Comparison of ENCODE assay signal across 1 cellular context in the genomic region with DNA sequence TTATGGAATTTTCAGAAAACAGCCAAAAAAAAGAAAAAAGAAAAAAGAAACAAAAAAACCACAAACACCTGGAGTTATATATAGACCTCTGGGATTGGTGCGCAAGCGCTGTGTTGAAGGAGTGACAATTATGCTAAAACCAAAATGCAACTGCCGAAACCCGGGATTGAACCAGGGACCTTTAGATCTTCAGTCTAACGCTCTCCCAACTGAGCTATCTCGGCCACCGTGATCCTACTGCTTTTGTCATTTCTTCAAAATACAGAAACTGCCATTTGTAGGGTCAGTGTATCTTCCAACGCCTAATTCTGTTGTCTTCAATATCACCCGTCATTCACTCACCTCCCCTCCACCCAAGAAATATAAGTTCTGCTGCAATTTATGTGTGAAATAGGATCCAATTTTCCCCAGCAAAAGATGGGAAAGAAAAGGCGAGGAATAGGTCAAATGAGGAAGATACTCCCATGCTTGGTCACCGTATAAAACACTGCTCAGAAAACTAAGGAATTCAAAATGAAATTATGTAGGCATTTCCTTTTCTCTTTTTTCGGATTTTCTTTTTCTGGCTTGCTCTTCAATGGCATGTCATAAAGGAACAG.
TF ChIP-seq lines count a peak whose summit lies in the region.

No MANE protein-coding gene starts in this region.

TF ChIP-seq in HepG2, 621 proteins besides CTCF, POLR2A, EP300 and RAD21 (continued from another document and continues in another):
- TF ChIP-seq ZBTB21 (CRISPR knock-in tag; IDR thresholded peaks at IDR 0.05) (0 out of 2 replicates have a peak, but pooled peaks have one; percentile 40), ELF1 (CRISPR knock-in tag; IDR thresholded peaks at IDR 0.05) (no peak), POGZ (CRISPR knock-in tag; IDR thresholded peaks at IDR 0.05) (peak; percentile 56; the same call in 1 of the 2 replicates), ZFP36 (IDR thresholded peaks at IDR 0.05; ENCODE audit: borderline replicate concordance, low read depth, low read length, partially characterized antibody) (peak; percentile 56), CHD2 (IDR thresholded peaks at IDR 0.05; ENCODE audit: low read depth, low read length) (no peak), MIXL1 (CRISPR knock-in tag; IDR thresholded peaks at IDR 0.05) (peak; percentile 63), ATM (IDR thresholded peaks at IDR 0.05; ENCODE audit: borderline replicate concordance) (no peak), EED (CRISPR knock-in tag; IDR thresholded peaks at IDR 0.05) (no peak), GATAD1 (CRISPR knock-in tag; IDR thresholded peaks at IDR 0.05) (peak; percentile 60; the same call in 1 of the 2 replicates), RCOR2 (CRISPR knock-in tag; IDR thresholded peaks at IDR 0.05) (peak; percentile 54; the same call in 1 of the 2 replicates), ZNF121 (CRISPR knock-in tag; IDR thresholded peaks at IDR 0.05) (no peak), ZNF124 (CRISPR knock-in tag; IDR thresholded peaks at IDR 0.05) (0 out of 2 replicates have a peak, but pooled peaks have one; percentile 53), MAF1 (CRISPR knock-in tag; IDR thresholded peaks at IDR 0.05; ENCODE audit: borderline replicate concordance) (peak; percentile 97), NCOR1 (IDR thresholded peaks at IDR 0.05; ENCODE audit: borderline replicate concordance, low read length) (peak; percentile 58; the same call in 1 of the 2 replicates), ZNF382 (CRISPR knock-in tag; IDR thresholded peaks at IDR 0.05; ENCODE audit: borderline replicate concordance) (no peak), ZNF343 (CRISPR knock-in tag; IDR thresholded peaks at IDR 0.05) (no peak), ELF3 (CRISPR knock-in tag; IDR thresholded peaks at IDR 0.05) (peak; percentile 50; the same call in 1 of the 2 replicates), NFRKB (IDR thresholded peaks at IDR 0.05) (no peak), ZNF501 (CRISPR knock-in tag; IDR thresholded peaks at IDR 0.05) (no peak), ZNF530 (CRISPR knock-in tag; IDR thresholded peaks at IDR 0.05; ENCODE audit: low read depth) (no peak), ZMYM2 (CRISPR knock-in tag; IDR thresholded peaks at IDR 0.05) (peak; percentile 66; the same call in 1 of the 2 replicates), GABPA (IDR thresholded peaks at IDR 0.05; ENCODE audit: low read depth, low read length) (no peak), GABPA (CRISPR knock-in tag; IDR thresholded peaks at IDR 0.05; ENCODE audit: low read depth) (peak; percentile 36; the same call in 1 of the 2 replicates), HOXD1 (CRISPR knock-in tag; IDR thresholded peaks at IDR 0.05) (no peak)
- TF ChIP-seq, protein P1, sequence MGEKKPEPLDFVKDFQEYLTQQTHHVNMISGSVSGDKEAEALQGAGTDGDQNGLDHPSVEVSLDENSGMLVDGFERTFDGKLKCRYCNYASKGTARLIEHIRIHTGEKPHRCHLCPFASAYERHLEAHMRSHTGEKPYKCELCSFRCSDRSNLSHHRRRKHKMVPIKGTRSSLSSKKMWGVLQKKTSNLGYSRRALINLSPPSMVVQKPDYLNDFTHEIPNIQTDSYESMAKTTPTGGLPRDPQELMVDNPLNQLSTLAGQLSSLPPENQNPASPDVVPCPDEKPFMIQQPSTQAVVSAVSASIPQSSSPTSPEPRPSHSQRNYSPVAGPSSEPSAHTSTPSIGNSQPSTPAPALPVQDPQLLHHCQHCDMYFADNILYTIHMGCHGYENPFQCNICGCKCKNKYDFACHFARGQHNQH (CRISPR knock-in tag; IDR thresholded peaks at IDR 0.05), result no peak
- TF ChIP-seq, protein P2, sequence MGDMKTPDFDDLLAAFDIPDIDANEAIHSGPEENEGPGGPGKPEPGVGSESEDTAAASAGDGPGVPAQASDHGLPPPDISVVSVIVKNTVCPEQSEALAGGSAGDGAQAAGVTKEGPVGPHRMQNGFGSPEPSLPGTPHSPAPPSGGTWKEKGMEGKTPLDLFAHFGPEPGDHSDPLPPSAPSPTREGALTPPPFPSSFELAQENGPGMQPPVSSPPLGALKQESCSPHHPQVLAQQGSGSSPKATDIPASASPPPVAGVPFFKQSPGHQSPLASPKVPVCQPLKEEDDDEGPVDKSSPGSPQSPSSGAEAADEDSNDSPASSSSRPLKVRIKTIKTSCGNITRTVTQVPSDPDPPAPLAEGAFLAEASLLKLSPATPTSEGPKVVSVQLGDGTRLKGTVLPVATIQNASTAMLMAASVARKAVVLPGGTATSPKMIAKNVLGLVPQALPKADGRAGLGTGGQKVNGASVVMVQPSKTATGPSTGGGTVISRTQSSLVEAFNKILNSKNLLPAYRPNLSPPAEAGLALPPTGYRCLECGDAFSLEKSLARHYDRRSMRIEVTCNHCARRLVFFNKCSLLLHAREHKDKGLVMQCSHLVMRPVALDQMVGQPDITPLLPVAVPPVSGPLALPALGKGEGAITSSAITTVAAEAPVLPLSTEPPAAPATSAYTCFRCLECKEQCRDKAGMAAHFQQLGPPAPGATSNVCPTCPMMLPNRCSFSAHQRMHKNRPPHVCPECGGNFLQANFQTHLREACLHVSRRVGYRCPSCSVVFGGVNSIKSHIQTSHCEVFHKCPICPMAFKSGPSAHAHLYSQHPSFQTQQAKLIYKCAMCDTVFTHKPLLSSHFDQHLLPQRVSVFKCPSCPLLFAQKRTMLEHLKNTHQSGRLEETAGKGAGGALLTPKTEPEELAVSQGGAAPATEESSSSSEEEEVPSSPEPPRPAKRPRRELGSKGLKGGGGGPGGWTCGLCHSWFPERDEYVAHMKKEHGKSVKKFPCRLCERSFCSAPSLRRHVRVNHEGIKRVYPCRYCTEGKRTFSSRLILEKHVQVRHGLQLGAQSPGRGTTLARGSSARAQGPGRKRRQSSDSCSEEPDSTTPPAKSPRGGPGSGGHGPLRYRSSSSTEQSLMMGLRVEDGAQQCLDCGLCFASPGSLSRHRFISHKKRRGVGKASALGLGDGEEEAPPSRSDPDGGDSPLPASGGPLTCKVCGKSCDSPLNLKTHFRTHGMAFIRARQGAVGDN (CRISPR knock-in tag; IDR thresholded peaks at IDR 0.05), result no peak
- TF ChIP-seq, protein P3, sequence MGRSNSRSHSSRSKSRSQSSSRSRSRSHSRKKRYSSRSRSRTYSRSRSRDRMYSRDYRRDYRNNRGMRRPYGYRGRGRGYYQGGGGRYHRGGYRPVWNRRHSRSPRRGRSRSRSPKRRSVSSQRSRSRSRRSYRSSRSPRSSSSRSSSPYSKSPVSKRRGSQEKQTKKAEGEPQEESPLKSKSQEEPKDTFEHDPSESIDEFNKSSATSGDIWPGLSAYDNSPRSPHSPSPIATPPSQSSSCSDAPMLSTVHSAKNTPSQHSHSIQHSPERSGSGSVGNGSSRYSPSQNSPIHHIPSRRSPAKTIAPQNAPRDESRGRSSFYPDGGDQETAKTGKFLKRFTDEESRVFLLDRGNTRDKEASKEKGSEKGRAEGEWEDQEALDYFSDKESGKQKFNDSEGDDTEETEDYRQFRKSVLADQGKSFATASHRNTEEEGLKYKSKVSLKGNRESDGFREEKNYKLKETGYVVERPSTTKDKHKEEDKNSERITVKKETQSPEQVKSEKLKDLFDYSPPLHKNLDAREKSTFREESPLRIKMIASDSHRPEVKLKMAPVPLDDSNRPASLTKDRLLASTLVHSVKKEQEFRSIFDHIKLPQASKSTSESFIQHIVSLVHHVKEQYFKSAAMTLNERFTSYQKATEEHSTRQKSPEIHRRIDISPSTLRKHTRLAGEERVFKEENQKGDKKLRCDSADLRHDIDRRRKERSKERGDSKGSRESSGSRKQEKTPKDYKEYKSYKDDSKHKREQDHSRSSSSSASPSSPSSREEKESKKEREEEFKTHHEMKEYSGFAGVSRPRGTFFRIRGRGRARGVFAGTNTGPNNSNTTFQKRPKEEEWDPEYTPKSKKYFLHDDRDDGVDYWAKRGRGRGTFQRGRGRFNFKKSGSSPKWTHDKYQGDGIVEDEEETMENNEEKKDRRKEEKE (IDR thresholded peaks at IDR 0.05), result no peak
- TF ChIP-seq, protein P4, sequence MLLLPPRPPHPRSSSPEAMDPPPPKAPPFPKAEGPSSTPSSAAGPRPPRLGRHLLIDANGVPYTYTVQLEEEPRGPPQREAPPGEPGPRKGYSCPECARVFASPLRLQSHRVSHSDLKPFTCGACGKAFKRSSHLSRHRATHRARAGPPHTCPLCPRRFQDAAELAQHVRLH (CRISPR knock-in tag; IDR thresholded peaks at IDR 0.05; ENCODE audit: borderline replicate concordance, low read depth), result 0 out of 2 replicates have a peak, but pooled peaks have one; percentile 54
- TF ChIP-seq, protein P5, sequence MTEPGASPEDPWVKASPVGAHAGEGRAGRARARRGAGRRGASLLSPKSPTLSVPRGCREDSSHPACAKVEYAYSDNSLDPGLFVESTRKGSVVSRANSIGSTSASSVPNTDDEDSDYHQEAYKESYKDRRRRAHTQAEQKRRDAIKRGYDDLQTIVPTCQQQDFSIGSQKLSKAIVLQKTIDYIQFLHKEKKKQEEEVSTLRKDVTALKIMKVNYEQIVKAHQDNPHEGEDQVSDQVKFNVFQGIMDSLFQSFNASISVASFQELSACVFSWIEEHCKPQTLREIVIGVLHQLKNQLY (CRISPR knock-in tag; IDR thresholded peaks at IDR 0.05), result no peak
- TF ChIP-seq, protein P6, sequence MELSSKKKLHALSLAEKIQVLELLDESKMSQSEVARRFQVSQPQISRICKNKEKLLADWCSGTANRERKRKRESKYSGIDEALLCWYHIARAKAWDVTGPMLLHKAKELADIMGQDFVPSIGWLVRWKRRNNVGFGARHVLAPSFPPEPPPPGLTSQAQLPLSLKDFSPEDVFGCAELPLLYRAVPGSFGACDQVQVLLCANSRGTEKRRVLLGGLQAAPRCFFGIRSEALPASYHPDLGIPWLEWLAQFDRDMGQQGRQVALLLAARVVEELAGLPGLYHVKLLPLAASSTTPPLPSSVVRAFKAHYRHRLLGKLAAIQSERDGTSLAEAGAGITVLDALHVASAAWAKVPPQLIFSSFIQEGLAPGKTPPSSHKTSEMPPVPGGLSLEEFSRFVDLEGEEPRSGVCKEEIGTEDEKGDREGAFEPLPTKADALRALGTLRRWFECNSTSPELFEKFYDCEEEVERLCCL (CRISPR knock-in tag; IDR thresholded peaks at IDR 0.05; ENCODE audit: borderline replicate concordance), result no peak
- TF ChIP-seq, protein P7, sequence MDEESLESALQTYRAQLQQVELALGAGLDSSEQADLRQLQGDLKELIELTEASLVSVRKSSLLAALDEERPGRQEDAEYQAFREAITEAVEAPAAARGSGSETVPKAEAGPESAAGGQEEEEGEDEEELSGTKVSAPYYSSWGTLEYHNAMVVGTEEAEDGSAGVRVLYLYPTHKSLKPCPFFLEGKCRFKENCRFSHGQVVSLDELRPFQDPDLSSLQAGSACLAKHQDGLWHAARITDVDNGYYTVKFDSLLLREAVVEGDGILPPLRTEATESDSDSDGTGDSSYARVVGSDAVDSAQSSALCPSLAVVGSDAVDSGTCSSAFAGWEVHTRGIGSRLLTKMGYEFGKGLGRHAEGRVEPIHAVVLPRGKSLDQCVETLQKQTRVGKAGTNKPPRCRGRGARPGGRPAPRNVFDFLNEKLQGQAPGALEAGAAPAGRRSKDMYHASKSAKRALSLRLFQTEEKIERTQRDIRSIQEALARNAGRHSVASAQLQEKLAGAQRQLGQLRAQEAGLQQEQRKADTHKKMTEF (CRISPR knock-in tag; IDR thresholded peaks at IDR 0.05), result peak; percentile 51; the same call in 1 of the 2 replicates
- TF ChIP-seq, protein P8, sequence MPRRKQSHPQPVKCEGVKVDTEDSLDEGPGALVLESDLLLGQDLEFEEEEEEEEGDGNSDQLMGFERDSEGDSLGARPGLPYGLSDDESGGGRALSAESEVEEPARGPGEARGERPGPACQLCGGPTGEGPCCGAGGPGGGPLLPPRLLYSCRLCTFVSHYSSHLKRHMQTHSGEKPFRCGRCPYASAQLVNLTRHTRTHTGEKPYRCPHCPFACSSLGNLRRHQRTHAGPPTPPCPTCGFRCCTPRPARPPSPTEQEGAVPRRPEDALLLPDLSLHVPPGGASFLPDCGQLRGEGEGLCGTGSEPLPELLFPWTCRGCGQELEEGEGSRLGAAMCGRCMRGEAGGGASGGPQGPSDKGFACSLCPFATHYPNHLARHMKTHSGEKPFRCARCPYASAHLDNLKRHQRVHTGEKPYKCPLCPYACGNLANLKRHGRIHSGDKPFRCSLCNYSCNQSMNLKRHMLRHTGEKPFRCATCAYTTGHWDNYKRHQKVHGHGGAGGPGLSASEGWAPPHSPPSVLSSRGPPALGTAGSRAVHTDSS (CRISPR knock-in tag; conservative IDR thresholded peaks at IDR 0.05), result no peak
- TF ChIP-seq, protein P9, sequence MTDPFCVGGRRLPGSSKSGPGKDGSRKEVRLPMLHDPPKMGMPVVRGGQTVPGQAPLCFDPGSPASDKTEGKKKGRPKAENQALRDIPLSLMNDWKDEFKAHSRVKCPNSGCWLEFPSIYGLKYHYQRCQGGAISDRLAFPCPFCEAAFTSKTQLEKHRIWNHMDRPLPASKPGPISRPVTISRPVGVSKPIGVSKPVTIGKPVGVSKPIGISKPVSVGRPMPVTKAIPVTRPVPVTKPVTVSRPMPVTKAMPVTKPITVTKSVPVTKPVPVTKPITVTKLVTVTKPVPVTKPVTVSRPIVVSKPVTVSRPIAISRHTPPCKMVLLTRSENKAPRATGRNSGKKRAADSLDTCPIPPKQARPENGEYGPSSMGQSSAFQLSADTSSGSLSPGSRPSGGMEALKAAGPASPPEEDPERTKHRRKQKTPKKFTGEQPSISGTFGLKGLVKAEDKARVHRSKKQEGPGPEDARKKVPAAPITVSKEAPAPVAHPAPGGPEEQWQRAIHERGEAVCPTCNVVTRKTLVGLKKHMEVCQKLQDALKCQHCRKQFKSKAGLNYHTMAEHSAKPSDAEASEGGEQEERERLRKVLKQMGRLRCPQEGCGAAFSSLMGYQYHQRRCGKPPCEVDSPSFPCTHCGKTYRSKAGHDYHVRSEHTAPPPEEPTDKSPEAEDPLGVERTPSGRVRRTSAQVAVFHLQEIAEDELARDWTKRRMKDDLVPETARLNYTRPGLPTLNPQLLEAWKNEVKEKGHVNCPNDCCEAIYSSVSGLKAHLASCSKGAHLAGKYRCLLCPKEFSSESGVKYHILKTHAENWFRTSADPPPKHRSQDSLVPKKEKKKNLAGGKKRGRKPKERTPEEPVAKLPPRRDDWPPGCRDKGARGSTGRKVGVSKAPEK (CRISPR knock-in tag; IDR thresholded peaks at IDR 0.05; ENCODE audit: borderline replicate concordance), result peak; percentile 97
- TF ChIP-seq, protein P10, sequence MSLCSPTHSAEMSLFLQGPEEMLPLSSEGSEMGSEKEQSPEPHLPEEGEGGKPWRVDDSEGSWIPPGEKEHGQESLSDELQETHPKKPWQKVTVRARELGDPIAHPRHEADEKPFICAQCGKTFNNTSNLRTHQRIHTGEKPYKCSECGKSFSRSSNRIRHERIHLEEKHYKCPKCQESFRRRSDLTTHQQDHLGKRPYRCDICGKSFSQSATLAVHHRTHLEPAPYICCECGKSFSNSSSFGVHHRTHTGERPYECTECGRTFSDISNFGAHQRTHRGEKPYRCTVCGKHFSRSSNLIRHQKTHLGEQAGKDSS (CRISPR knock-in tag; IDR thresholded peaks at IDR 0.05; ENCODE audit: borderline replicate concordance, low read depth), result no peak
- TF ChIP-seq, protein P11, sequence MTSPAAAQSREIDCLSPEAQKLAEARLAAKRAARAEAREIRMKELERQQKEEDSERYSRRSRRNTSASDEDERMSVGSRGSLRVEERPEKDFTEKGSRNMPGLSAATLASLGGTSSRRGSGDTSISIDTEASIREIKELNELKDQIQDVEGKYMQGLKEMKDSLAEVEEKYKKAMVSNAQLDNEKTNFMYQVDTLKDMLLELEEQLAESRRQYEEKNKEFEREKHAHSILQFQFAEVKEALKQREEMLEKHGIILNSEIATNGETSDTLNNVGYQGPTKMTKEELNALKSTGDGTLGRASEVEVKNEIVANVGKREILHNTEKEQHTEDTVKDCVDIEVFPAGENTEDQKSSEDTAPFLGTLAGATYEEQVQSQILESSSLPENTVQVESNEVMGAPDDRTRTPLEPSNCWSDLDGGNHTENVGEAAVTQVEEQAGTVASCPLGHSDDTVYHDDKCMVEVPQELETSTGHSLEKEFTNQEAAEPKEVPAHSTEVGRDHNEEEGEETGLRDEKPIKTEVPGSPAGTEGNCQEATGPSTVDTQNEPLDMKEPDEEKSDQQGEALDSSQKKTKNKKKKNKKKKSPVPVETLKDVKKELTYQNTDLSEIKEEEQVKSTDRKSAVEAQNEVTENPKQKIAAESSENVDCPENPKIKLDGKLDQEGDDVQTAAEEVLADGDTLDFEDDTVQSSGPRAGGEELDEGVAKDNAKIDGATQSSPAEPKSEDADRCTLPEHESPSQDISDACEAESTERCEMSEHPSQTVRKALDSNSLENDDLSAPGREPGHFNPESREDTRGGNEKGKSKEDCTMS (CRISPR knock-in tag; conservative IDR thresholded peaks at IDR 0.05), result no peak
